In genomic region chr11:12842933-12843636, GRCh38 we compare ENCODE assay signal across 9 cellular contexts.
DNase-seq lines count a peak whose midpoint lies in the region; ATAC-seq, FAIRE-seq and TF ChIP-seq lines count a peak whose summit lies in the region.
"Had no signal": no experiment of that assay in that cellular context is flagged by ENCODE, and none has a peak within 500 bp of the region (broad histone marks: within the 10 kb centered on the region; RNA-seq: fewer than 3 reads in every experiment).

No MANE protein-coding gene starts in this region.

- FAIRE-seq in D721Med (lab: Jason Lieb, UNC): no peak

- H3K27ac ChIP-seq in A673 (ENCODE audit: low read depth, low read length, poor library complexity, severe bottlenecking) (peak overlapping the region; percentile 73), SJSA1 (no peak overlapping the region)
- H3K27ac ChIP-seq: C4-2B had no signal

- TF ChIP-seq CTCF in A673 (conservative IDR thresholded peaks at IDR 0.05; ENCODE audit: low read depth, low read length): no peak
- TF ChIP-seq CTCF in D721Med (IDR thresholded peaks at IDR 0.05; ENCODE audit: insufficient read depth, missing control alignments): no peak

- H3K4me3 ChIP-seq in A673 (ENCODE audit: low read depth, low read length, poor library complexity, severe bottlenecking): peak overlapping the region; percentile 18
- no peak overlapping the region for H3K4me3 ChIP-seq in MG63
- H3K4me3 ChIP-seq in SJSA1: no peak overlapping the region

- no peaks in the 10 kb centered on the region for H3K9me3 ChIP-seq in A673 (ENCODE audit: low read depth, low read length, poor library complexity, severe bottlenecking)
- no peaks in the 10 kb centered on the region for H3K9me3 ChIP-seq in MG63
- no peaks in the 10 kb centered on the region for H3K9me3 ChIP-seq in SJSA1 (replicated peaks)

- H3K4me1 ChIP-seq in A673 (ENCODE audit: insufficient read depth, low read length, poor library complexity, severe bottlenecking) (peaks cover 84% of the 10 kb centered on the region), SJSA1 (replicated peaks) (peaks cover 51% of the 10 kb centered on the region)

- intact Hi-C loops in A673 (cut with micrococcal nuclease; ENCODE audit: unreplicated experiment): no loop called here

- POLR2A ChIA-PET in A673 (lab: Charles Lee; ENCODE audit: low non-redundant PET): interaction anchor here (0.7 kb wide), 1 partner anchor 76 kb away, joined by 4 read pairs; no protein-coding TSS in a partner anchor

- no peaks in the 10 kb centered on the region for H3K27me3 ChIP-seq in A673 (replicated peaks; ENCODE audit: insufficient read depth, low read depth, low read length, poor library complexity)
- no peaks in the 10 kb centered on the region for H3K27me3 ChIP-seq in MG63
- H3K27me3 ChIP-seq in SJSA1 (replicated peaks): no peaks in the 10 kb centered on the region

- H3K36me3 ChIP-seq in A673 (ENCODE audit: insufficient read depth, low read length, poor library complexity, severe bottlenecking) (no peaks in the 10 kb centered on the region), MG63 (no peaks in the 10 kb centered on the region), SJSA1 (no peaks in the 10 kb centered on the region)

- no peak for ATAC-seq in stimulated activated naive CD8-positive, alpha-beta T cell treated with anti-CD3 and anti-CD28 coated beads, Interleukin-15, Interleukin-2, amounts not matched to agents 100 U/mL and 50 U/mL, for 24 hours
- ATAC-seq in GM21723 (IDR thresholded peaks at IDR 0.05; ENCODE audit: unreplicated experiment): no peak

- BruUV-seq in A673 (replicated peaks; lab: Mats Ljungman, UMichigan): no TSS peak

- CTCF ChIA-PET in A673 (lab: Charles Lee): interaction anchor here (0.5 to 1.2 kb wide), 2 partner anchors 15 to 196 kb away, joined by 3 to 7 read pairs; no protein-coding TSS in a partner anchor

- DNase-seq in A673 (ENCODE audit: low spot score): peak; percentile 93
- DNase-seq in MG63: peak; percentile 64
- DNase-seq in SJSA1 (ENCODE audit: low read depth in 1 of 2, low spot score in 2 of 2): peak; percentile 88 to 92
- DNase-seq in inferior parietal cortex (ENCODE audit: extremely low spot score): peak; percentile 45
- no peak for DNase-seq in activated naive CD4-positive, alpha-beta T cell treated with Interleukin-2 at 50 U/mL for 16 hours
- no peak for DNase-seq in D721Med (ENCODE audit: insufficient read length, low spot score)
- DNase-seq in stimulated activated naive CD8-positive, alpha-beta T cell treated with anti-CD3 and anti-CD28 coated beads, Interleukin-15, Interleukin-2, amounts not matched to agents 100 U/mL and 50 U/mL, for 24 hours: no peak

Comparison
In these comparisons a context has a peak if more than half of its experiments do, and no peak if none do; other contexts are left out.
1. DNase-seq: peak in A673 (single experiment), MG63 (single experiment), SJSA1 (2 of 2) and inferior parietal cortex (single experiment); none in activated naive CD4-positive, alpha-beta T cell treated with Interleukin-2 at 50 U/mL for 16 hours (single experiment), D721Med (single experiment) and stimulated activated naive CD8-positive, alpha-beta T cell treated with anti-CD3 and anti-CD28 coated beads, Interleukin-15, Interleukin-2, amounts not matched to agents 100 U/mL and 50 U/mL, for 24 hours (single experiment).